Comparison of ENCODE assay signal across 9 cellular contexts in genomic region chr11:12175694-12176241, GRCh38.
DNase-seq lines count a peak whose midpoint lies in the region; ATAC-seq and TF ChIP-seq lines count a peak whose summit lies in the region.
"Had no signal": no experiment of that assay in that cellular context is flagged by ENCODE, and none has a peak within 500 bp of the region (broad histone marks: within the 10 kb centered on the region; RNA-seq: fewer than 3 reads in every experiment).

No MANE protein-coding gene starts in this region.

- H3K4me3 ChIP-seq in SJSA1 (no peak overlapping the region), epithelial cell of esophagus (ENCODE audit: low read length) (no peak overlapping the region), stomach smooth muscle (ENCODE audit: low read length in 2 of 2) (no peak overlapping the region)
- H3K4me3 ChIP-seq: gastrocnemius medialis had no signal

- peak overlapping the region; percentile 100 for H3K27ac Mint-ChIP-seq in activated T-cell treated with anti-CD3 and anti-CD28 coated beads, Interleukin-2, amount 50 U/mL, for 24 hours

- H3K27ac ChIP-seq in SJSA1 = peak overlapping the region; percentile 95
- peak overlapping the region; percentile 18 for H3K27ac ChIP-seq in stomach smooth muscle (ENCODE audit: low read length)
- H3K27ac ChIP-seq: gastrocnemius medialis had no signal

- H3K4me1 ChIP-seq in SJSA1 (replicated peaks) (peaks cover 86% of the 10 kb centered on the region), stomach smooth muscle (ENCODE audit: control insufficient read depth, insufficient read depth, low read length) (peaks cover 31% of the 10 kb centered on the region)

- no peak overlapping the region for H3K9ac ChIP-seq in stomach smooth muscle (ENCODE audit: low read length in 2 of 2)

- H3K9me3 ChIP-seq in SJSA1 (replicated peaks) (no peaks in the 10 kb centered on the region), stomach smooth muscle (ENCODE audit: control insufficient read depth in 2 of 2, low read length in 2 of 2) (no peaks in the 10 kb centered on the region)
- H3K9me3 ChIP-seq: gastrocnemius medialis had no signal

- no peaks in the 10 kb centered on the region for H3K27me3 Mint-ChIP-seq in activated T-cell treated with anti-CD3 and anti-CD28 coated beads, Interleukin-2, amount 50 U/mL, for 24 hours

- 0 out of 2 replicates have a peak, but pooled peaks cover 3% of the 10 kb centered on the region for H3K36me3 ChIP-seq in SJSA1
- H3K36me3 ChIP-seq in stomach smooth muscle (ENCODE audit: control insufficient read depth in 2 of 2, insufficient read depth in 2 of 2, low read length in 2 of 2) = no peaks in the 10 kb centered on the region
- H3K36me3 ChIP-seq: gastrocnemius medialis had no signal

- no peak for ATAC-seq in GM21526 (IDR thresholded peaks at IDR 0.05; ENCODE audit: low FRiP score, unreplicated experiment)
- ATAC-seq: gastrocnemius medialis had no signal

- peak overlapping the region; percentile 2 for H3K4me3 Mint-ChIP-seq in activated T-cell treated with anti-CD3 and anti-CD28 coated beads, Interleukin-2, amount 50 U/mL, for 24 hours

- peaks cover 52% of the 10 kb centered on the region for H3K36me3 Mint-ChIP-seq in activated T-cell treated with anti-CD3 and anti-CD28 coated beads, Interleukin-2, amount 50 U/mL, for 24 hours (ENCODE audit: low read depth)

- no peaks in the 10 kb centered on the region for H3K27me3 ChIP-seq in SJSA1 (replicated peaks)
- no peaks in the 10 kb centered on the region for H3K27me3 ChIP-seq in stomach smooth muscle (ENCODE audit: control insufficient read depth in 1 of 2, insufficient read depth in 2 of 2, low read length in 2 of 2)
- H3K27me3 ChIP-seq: gastrocnemius medialis had no signal

- TF ChIP-seq CTCF in epithelial cell of esophagus (IDR thresholded peaks at IDR 0.05; ENCODE audit: insufficient read depth, low read depth, low read length, missing control alignments) = no peak

- peaks cover 13% of the 10 kb centered on the region for H3K9me3 Mint-ChIP-seq in activated T-cell treated with anti-CD3 and anti-CD28 coated beads, Interleukin-2, amount 50 U/mL, for 24 hours

- peaks cover 78% of the 10 kb centered on the region for H3K4me1 Mint-ChIP-seq in activated T-cell treated with anti-CD3 and anti-CD28 coated beads, Interleukin-2, amount 50 U/mL, for 24 hours (ENCODE audit: low read depth)

- DNase-seq in activated T-cell treated with anti-CD3 and anti-CD28 coated beads, Interleukin-2, amount 50 U/mL, for 24 hours = peak; percentile 55
- DNase-seq in activated T-cell treated with anti-CD3 and anti-CD28 coated beads, Interleukin-2, amount 50 U/mL, for 1 hour = no peak
- DNase-seq in SJSA1 (ENCODE audit: low read depth in 1 of 2, low spot score in 2 of 2) = peak; percentile 81 to 87
- DNase-seq in epithelial cell of esophagus (ENCODE audit: low read depth) = peak; percentile 97
- no peak for DNase-seq in NCI-H2081 (lab: John Stamatoyannopoulos, UW)
- DNase-seq in SKM-1 treated with dmso at 0.1 percent for 144 hours (lab: John Stamatoyannopoulos, UW; ENCODE audit: unreplicated experiment) = no peak
- DNase-seq: gastrocnemius medialis had no signal

Comparison
In these comparisons a context has a peak if more than half of its experiments do, and no peak if none do; other contexts are left out.
1. DNase-seq: peak in activated T-cell treated with anti-CD3 and anti-CD28 coated beads, Interleukin-2, amount 50 U/mL, for 24 hours (single experiment), SJSA1 (2 of 2) and epithelial cell of esophagus (single experiment); none in activated T-cell treated with anti-CD3 and anti-CD28 coated beads, Interleukin-2, amount 50 U/mL, for 1 hour (single experiment), NCI-H2081 (0 of 2) and SKM-1 treated with dmso at 0.1 percent for 144 hours (single experiment).